1 cellular context compared by ENCODE assay signal in the genomic region with DNA sequence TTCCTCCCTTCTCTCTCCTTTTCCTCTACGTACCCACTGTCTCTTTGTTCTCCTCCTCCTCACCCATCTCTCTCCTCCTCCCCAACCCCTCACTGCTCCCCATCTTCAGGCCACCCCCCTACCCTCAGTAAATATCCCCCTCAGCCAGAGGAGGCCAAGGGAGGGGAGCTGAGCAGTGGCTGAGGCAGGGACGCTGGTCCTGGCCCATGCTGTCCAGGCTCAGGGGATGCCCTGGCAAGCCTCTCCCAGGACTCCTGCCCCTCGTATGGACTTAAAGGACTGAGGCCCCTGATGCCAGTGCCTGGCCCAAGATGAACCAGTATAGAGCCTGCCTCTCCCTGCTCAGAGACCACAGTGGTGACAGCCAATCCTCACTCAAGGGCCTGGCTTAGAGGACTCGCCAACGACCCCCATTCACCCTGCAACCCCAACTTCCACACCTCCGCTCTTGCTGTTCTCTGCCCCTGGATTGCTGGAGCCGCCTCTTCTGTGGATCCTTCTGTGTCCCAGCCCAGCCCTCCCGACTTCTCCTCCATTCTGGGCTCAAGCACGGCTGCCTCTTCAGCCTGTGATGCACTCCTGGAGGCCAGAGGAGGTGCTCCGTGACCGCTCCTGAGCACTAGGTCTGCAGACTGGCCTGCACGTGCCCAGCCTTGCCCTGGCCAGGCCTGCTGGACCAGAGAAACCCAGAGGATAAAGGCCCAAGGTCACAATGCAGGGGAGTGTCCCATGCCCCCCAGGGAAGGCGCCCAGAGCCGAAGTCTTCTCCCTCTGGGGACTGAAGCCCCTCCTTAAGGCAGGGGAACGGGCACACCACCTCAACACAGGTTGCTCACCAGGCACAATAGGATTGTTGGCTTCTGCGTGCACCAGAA.
TF ChIP-seq lines count a peak whose summit lies in the region.

No MANE protein-coding gene starts in this region.

TF ChIP-seq in HCT116, 20 proteins besides CTCF, POLR2A, EP300 and RAD21:
- TF ChIP-seq TCF7L2 (IDR thresholded peaks at IDR 0.05; ENCODE audit: borderline replicate concordance, extremely low read depth, insufficient read depth, insufficient read length) (no peak), ELF1 (IDR thresholded peaks at IDR 0.05; ENCODE audit: borderline replicate concordance, low read depth) (no peak), SRF (IDR thresholded peaks at IDR 0.05; ENCODE audit: low read depth) (no peak), SP1 (IDR thresholded peaks at IDR 0.05; ENCODE audit: low read depth) (no peak), ZFX (IDR thresholded peaks at IDR 0.05) (no peak), ZNF274 (IDR thresholded peaks at IDR 0.05; ENCODE audit: low read depth, low read length) (no peak), CEBPB (IDR thresholded peaks at IDR 0.05; ENCODE audit: low read depth) (no peak), FOSL1 (IDR thresholded peaks at IDR 0.05; ENCODE audit: low read depth) (no peak), POLR2AphosphoS5 (IDR thresholded peaks at IDR 0.05; ENCODE audit: low read depth, low read length) (no peak), EGR1 (IDR thresholded peaks at IDR 0.05; ENCODE audit: low read depth) (no peak)
- TF ChIP-seq, protein P1, sequence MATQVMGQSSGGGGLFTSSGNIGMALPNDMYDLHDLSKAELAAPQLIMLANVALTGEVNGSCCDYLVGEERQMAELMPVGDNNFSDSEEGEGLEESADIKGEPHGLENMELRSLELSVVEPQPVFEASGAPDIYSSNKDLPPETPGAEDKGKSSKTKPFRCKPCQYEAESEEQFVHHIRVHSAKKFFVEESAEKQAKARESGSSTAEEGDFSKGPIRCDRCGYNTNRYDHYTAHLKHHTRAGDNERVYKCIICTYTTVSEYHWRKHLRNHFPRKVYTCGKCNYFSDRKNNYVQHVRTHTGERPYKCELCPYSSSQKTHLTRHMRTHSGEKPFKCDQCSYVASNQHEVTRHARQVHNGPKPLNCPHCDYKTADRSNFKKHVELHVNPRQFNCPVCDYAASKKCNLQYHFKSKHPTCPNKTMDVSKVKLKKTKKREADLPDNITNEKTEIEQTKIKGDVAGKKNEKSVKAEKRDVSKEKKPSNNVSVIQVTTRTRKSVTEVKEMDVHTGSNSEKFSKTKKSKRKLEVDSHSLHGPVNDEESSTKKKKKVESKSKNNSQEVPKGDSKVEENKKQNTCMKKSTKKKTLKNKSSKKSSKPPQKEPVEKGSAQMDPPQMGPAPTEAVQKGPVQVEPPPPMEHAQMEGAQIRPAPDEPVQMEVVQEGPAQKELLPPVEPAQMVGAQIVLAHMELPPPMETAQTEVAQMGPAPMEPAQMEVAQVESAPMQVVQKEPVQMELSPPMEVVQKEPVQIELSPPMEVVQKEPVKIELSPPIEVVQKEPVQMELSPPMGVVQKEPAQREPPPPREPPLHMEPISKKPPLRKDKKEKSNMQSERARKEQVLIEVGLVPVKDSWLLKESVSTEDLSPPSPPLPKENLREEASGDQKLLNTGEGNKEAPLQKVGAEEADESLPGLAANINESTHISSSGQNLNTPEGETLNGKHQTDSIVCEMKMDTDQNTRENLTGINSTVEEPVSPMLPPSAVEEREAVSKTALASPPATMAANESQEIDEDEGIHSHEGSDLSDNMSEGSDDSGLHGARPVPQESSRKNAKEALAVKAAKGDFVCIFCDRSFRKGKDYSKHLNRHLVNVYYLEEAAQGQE (IDR thresholded peaks at IDR 0.05; ENCODE audit: low read depth) = no peak
- TF ChIP-seq, protein P2, sequence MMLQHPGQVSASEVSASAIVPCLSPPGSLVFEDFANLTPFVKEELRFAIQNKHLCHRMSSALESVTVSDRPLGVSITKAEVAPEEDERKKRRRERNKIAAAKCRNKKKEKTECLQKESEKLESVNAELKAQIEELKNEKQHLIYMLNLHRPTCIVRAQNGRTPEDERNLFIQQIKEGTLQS (IDR thresholded peaks at IDR 0.05) = no peak
- TF ChIP-seq, protein P3, sequence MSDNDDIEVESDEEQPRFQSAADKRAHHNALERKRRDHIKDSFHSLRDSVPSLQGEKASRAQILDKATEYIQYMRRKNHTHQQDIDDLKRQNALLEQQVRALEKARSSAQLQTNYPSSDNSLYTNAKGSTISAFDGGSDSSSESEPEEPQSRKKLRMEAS (IDR thresholded peaks at IDR 0.05) = no peak
